ENCODE assay signal across 19 cellular contexts in the genomic region with DNA sequence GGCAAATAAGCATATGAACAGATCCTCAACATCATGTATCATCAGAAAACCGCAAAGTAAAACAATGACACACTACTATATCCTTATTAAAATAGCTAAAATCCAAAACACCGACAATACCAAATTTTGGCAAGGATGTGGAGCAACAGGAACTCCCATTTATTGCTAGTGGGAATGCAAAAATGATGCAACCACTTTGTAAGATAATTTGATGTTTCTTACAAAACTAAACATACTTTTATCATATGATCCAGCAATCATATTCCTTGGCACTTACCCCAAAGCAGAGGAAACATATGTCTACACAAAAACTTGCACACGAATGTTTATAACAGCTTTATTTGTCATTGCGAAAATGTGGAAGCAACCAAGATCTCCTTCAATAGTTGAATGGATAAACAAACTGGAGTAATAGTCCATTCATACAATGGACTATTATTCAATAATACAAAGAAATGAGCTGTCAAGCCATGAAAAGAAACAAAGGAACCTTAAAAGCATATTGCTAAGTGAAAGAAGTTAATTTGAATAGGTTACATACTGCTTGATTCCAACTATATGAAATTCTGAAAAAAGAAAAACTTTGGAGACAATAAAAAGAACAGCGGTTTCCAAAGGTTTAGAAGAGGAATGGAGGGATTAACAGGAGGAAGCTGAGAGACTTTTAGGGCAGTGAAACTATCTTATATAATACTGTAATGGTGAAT.
"Had no signal": no experiment of that assay in that cellular context is flagged by ENCODE, and none has a peak within 500 bp of the region (broad histone marks: within the 10 kb centered on the region; RNA-seq: fewer than 3 reads in every experiment).

No MANE protein-coding gene starts in this region.

- DNase-seq: activated CD4-positive, alpha-beta T cell treated with anti-CD3 and anti-CD28 coated beads for 36 hours; activated CD4-positive, alpha-beta T cell treated with anti-CD3 and anti-CD28 coated beads, Interleukin-2, amount 50 U/mL, for 48 hours; activated naive CD4-positive, alpha-beta T cell; activated naive CD8-positive, alpha-beta T cell treated with anti-CD3 and anti-CD28 coated beads for 36 hours; amygdala; brain microvascular endothelial cell; heart left ventricle; mesenchymal stem cell; mucosa of descending colon; naive B cell; stimulated activated CD4-positive, alpha-beta T cell treated with anti-CD3 and anti-CD28 coated beads, Interleukin-2, amount 100 ng/mL, for 24 hours; stimulated activated naive CD8-positive, alpha-beta T cell treated with anti-CD3 and anti-CD28 coated beads, Interleukin-15, Interleukin-2, amounts not matched to agents 100 U/mL and 50 U/mL, for 24 hours; T-cell; transverse colon had no signal

- ATAC-seq: activated CD4-positive, alpha-beta T cell treated with anti-CD3 and anti-CD28 coated beads for 36 hours; heart left ventricle; mucosa of descending colon; stimulated activated naive CD8-positive, alpha-beta T cell treated with anti-CD3 and anti-CD28 coated beads, Interleukin-15, Interleukin-2, amounts not matched to agents 100 U/mL and 50 U/mL, for 24 hours; T-cell; WTC11 had no signal

- H3K4me3 ChIP-seq: coronary artery, heart left ventricle, mucosa of descending colon, prostate gland, right atrium auricular region, suprapubic skin, transverse colon had no signal
